8 cellular contexts compared by ENCODE assay signal in genomic region chr12:64626588-64626987, GRCh38. TPM values are rescaled to one million over a fixed set of nuclear protein-coding genes. Genes with fewer than 3 reads are reported as not detected.
A peak's percentile ranks its signal among the peaks of the same experiment; 100 is the strongest.
DNase-seq lines count a peak whose midpoint lies in the region; ATAC-seq and TF ChIP-seq lines count a peak whose summit lies in the region.
"Not testable (repeated sequence)": the region's sequence is repeated elsewhere in the genome, so short reads cannot be mapped to it uniquely, and the experiment has no call there.

No MANE protein-coding gene starts in this region.

- H3K36me3 ChIP-seq in brain microvascular endothelial cell (replicated peaks); fibroblast of lung (ENCODE audit: control insufficient read depth, insufficient read depth, low read length); sigmoid colon; upper lobe of right lung: not testable (repeated sequence)

- not testable (repeated sequence) for H3K9ac ChIP-seq in fibroblast of lung (ENCODE audit: insufficient read depth, low read length)

- H3K4me1 ChIP-seq in fibroblast of lung (ENCODE audit: control insufficient read depth, extremely low read depth, insufficient read depth, low read length) (peaks cover 16% of the 10 kb centered on the region), sigmoid colon (peaks cover 0 to 91% (median 75%) of the 10 kb centered on the region in 4 donors), upper lobe of right lung (peaks cover 59% of the 10 kb centered on the region)

- not testable (repeated sequence) for TF ChIP-seq POLR2A in sigmoid colon (IDR thresholded peaks at IDR 0.05)

- not testable (repeated sequence) for ATAC-seq in activated CD4-positive, alpha-beta T cell treated with anti-CD3 and anti-CD28 coated beads for 36 hours; memory B cell (ENCODE audit: low read depth); upper lobe of right lung

- peaks cover 77% of the 10 kb centered on the region for H3K4me1 Mint-ChIP-seq in CD14-positive monocyte
- H3K4me1 Mint-ChIP-seq in IgD-negative memory B cell: peaks cover 45 to 64% (median 61%) of the 10 kb centered on the region in 3 donors
- H3K4me1 Mint-ChIP-seq in activated CD4-positive, alpha-beta T cell treated with anti-CD3 and anti-CD28 coated beads for 36 hours: peaks cover 76% of the 10 kb centered on the region
- peaks cover 41% of the 10 kb centered on the region for H3K4me1 Mint-ChIP-seq in memory B cell

- POLR2A ChIA-PET in activated CD4-positive, alpha-beta T cell treated with anti-CD3 and anti-CD28 coated beads for 36 hours (lab: Charles Lee): interaction anchor here (1.7 kb wide), 1 partner anchor 10 kb away, joined by 8 read pairs; no protein-coding TSS in a partner anchor

- H3K4me2 ChIP-seq in fibroblast of lung (ENCODE audit: extremely low read depth, insufficient read depth, low read length): not testable (repeated sequence)

- H3K4me3 Mint-ChIP-seq in CD14-positive monocyte; activated CD4-positive, alpha-beta T cell treated with anti-CD3 and anti-CD28 coated beads for 36 hours; memory B cell: not testable (repeated sequence)
- H3K4me3 Mint-ChIP-seq in IgD-negative memory B cell: peak overlapping the region in 2 of 4 donors; percentile 52 to 67

- not testable (repeated sequence) for H3K9me3 Mint-ChIP-seq in CD14-positive monocyte; IgD-negative memory B cell; activated CD4-positive, alpha-beta T cell treated with anti-CD3 and anti-CD28 coated beads for 36 hours (ENCODE audit: low read depth); memory B cell

- not testable (repeated sequence) for H2AFZ ChIP-seq in fibroblast of lung (ENCODE audit: low read length)

- CTCF ChIA-PET in activated CD4-positive, alpha-beta T cell treated with anti-CD3 and anti-CD28 coated beads for 36 hours (lab: Charles Lee): interaction anchor here (0.9 to 1.7 kb wide), 5 partner anchors 11 to 75 kb away, joined by 3 to 4 read pairs (median 4); no protein-coding TSS in a partner anchor

- H3K27me3 Mint-ChIP-seq in CD14-positive monocyte (ENCODE audit: low read depth in 3 of 3); IgD-negative memory B cell; activated CD4-positive, alpha-beta T cell treated with anti-CD3 and anti-CD28 coated beads for 36 hours; memory B cell: not testable (repeated sequence)

- in situ Hi-C loops in brain microvascular endothelial cell (cut with HindIII; ENCODE audit: low pct_ligation_motif_present, low sequenced_read_pairs): not testable (repeated sequence)

- peaks cover 56% of the 10 kb centered on the region for H3K79me2 ChIP-seq in fibroblast of lung (ENCODE audit: control insufficient read depth, insufficient read depth, low read length)

- H3K27ac Mint-ChIP-seq in CD14-positive monocyte (peak overlapping the region; percentile 94 to 99 (median 98)), IgD-negative memory B cell (peak overlapping the region in 2 of 3 donors; percentile 46 to 99), memory B cell (peak overlapping the region; percentile 70)
- peak overlapping the region; percentile 2 for H3K27ac Mint-ChIP-seq in activated CD4-positive, alpha-beta T cell treated with anti-CD3 and anti-CD28 coated beads for 36 hours

- H3K4me3 ChIP-seq in brain microvascular endothelial cell (ENCODE audit: low read depth, low read length); fibroblast of lung (replicated peaks in 1 of 4; ENCODE audit: control extremely low read depth in 1 of 4, insufficient read depth in 1 of 4, low read depth in 3 of 4, low read length in 4 of 4); sigmoid colon; upper lobe of right lung: not testable (repeated sequence)

- WGBS in sigmoid colon, 2 donors: 96 to 98% methylated on average over 1 of the region's 1 CpG

- H4K20me1 ChIP-seq in fibroblast of lung (ENCODE audit: control insufficient read depth, extremely low read depth, insufficient read depth, low read length): not testable (repeated sequence)

- intact Hi-C loops in CD14-positive monocyte (cut with micrococcal nuclease) (loop anchor here in 1 of 2 donors (5.0 to 10.0 kb wide), 2 partner anchors 71 to 172 kb away; partner anchors contain the start of gene TBK1), sigmoid colon (cut with DNase I) (loop anchor here (2.0 kb wide), 1 partner anchor 58 kb away; no protein-coding TSS in a partner anchor)
- intact Hi-C loops in activated CD4-positive, alpha-beta T cell treated with anti-CD3 and anti-CD28 coated beads for 36 hours (cut with DNase I, micrococcal nuclease): loop anchor here in 1 of 2 experiments (5.0 kb wide), 1 partner anchor 131 kb away; the partner anchor contains the start of gene GNS
- intact Hi-C loops in upper lobe of right lung (cut with DNase I): not testable (repeated sequence)

- H3K27me3 ChIP-seq in brain microvascular endothelial cell (replicated peaks); fibroblast of lung (ENCODE audit: control insufficient read depth, insufficient read depth, low read length); sigmoid colon; upper lobe of right lung: not testable (repeated sequence)

- TF ChIP-seq EP300 in sigmoid colon (IDR thresholded peaks at IDR 0.05): not testable (repeated sequence)

- not testable (repeated sequence) for DNase-seq in CD14-positive monocyte (ENCODE audit: low spot score); activated CD4-positive, alpha-beta T cell treated with anti-CD3 and anti-CD28 coated beads for 36 hours; brain microvascular endothelial cell; fibroblast of lung (ENCODE audit: low read depth in 2 of 2); memory B cell (ENCODE audit: low spot score in 2 of 2); sigmoid colon; upper lobe of right lung

- not testable (repeated sequence) for H3K9me3 ChIP-seq in fibroblast of lung (ENCODE audit: control insufficient read depth, insufficient read depth, low read depth, low read length); sigmoid colon; upper lobe of right lung

- peak overlapping the region; percentile 90 for H3K27ac ChIP-seq in brain microvascular endothelial cell
- H3K27ac ChIP-seq in fibroblast of lung (ENCODE audit: insufficient read depth, low read length): peak overlapping the region; percentile 87
- peak overlapping the region; percentile 83 to 91 (median 84) for H3K27ac ChIP-seq in sigmoid colon
- peak overlapping the region; percentile 86 for H3K27ac ChIP-seq in upper lobe of right lung

- H3K36me3 Mint-ChIP-seq in CD14-positive monocyte: peaks cover 30 to 38% of the 10 kb centered on the region in 2 donors
- H3K36me3 Mint-ChIP-seq in IgD-negative memory B cell: not testable (repeated sequence)
- H3K36me3 Mint-ChIP-seq in activated CD4-positive, alpha-beta T cell treated with anti-CD3 and anti-CD28 coated beads for 36 hours (ENCODE audit: low read depth): peaks cover 16% of the 10 kb centered on the region
- peaks cover 10% of the 10 kb centered on the region for H3K36me3 Mint-ChIP-seq in memory B cell

- not testable (repeated sequence) for TF ChIP-seq CTCF in CD14-positive monocyte (IDR thresholded peaks at IDR 0.05); brain microvascular endothelial cell (IDR thresholded peaks at IDR 0.05; ENCODE audit: low read depth, low read length, missing control alignments); fibroblast of lung (conservative IDR thresholded peaks at IDR 0.05 in 1 of 2, IDR thresholded peaks at IDR 0.05 in 1 of 2; ENCODE audit: low read depth in 1 of 2, low read length in 2 of 2); sigmoid colon (IDR thresholded peaks at IDR 0.05); upper lobe of right lung (IDR thresholded peaks at IDR 0.05)

RNA-seq across cellular contexts. Expression of gene RASSF3, which starts 16.3 kb away (rescaled TPM):
- polyA plus RNA-seq in CD14-positive monocyte (10 to 100 TPM in 1 of 2 donors, 1 to 10 TPM in 1; 6.6 to 14.5 TPM), IgD-negative memory B cell (3.4 TPM), fibroblast of lung (36.3 and 45.9 TPM in 2 replicates), sigmoid colon (100 to 1,000 TPM in 1 of 3 donors, 10 to 100 TPM in 2; 34.7 to 113 (median 65.5) TPM)
- total RNA-seq in activated CD4-positive, alpha-beta T cell treated with anti-CD3 and anti-CD28 coated beads for 36 hours: 10 to 100 TPM; 38.0 to 39.0 TPM
- total RNA-seq in fibroblast of lung (37.7 and 40.3 TPM in 2 replicates), sigmoid colon (100 to 1,000 TPM; 143 to 348 (median 203) TPM), upper lobe of right lung (96.5 TPM)
- polyA plus RNA-seq in fibroblast of lung (2012): 24.9 and 34.8 TPM in 2 replicates
- 51.8 and 95.3 TPM in 2 replicates for polyA minus RNA-seq in fibroblast of lung (ENCODE audit: low replicate concordance)

Comparison
In these comparisons a context has a peak if more than half of its experiments do, and no peak if none do; other contexts are left out.
1. H3K27ac Mint-ChIP-seq: peak in every context shown above with its lines; median percentile 98 in CD14-positive monocyte; 72 in IgD-negative memory B cell; 70 in memory B cell; 2 in activated CD4-positive, alpha-beta T cell treated with anti-CD3 and anti-CD28 coated beads for 36 hours.